In the genomic region with DNA sequence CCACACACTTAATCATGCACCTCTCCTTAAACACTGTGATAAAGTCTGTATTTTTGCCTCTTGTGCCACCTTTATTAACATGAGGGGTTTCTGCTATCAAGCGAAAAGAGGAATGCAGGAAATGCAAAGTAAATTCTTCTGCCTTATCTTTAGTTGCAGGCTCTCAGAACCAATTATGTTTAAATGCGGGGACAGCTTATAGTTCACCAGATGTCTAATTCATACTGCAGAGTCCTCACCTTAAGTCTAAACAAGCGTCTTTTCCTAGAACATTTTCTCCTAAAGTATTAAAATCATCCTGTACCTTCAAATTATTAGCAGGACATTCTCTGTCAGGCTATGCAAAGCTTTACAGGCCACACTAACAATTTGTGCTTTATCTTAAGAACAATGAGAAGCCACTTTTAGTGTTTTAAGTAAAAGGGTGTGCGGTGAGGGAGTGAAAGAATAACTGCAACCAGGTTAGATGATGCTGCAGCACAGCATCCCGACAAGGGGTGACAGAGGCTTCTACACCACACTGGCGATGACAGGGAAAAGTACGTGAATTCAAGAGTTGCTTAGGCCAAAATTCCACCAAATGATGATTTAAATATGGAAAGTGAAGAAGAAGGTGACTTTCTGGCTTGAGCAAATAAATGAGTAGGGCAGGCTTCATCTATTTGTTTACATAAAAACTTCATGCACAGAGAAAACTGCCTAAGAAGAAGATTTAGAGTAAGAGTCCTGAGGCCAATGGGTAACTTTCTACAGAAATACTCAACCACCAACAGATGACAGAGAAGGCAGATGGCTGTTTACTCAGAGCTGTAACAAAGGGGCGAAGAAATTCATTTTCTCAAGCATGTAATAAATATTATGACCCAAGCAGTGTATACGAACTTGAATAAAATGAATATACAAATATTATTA, we compare ENCODE assay signal across 1 cellular context.
TF ChIP-seq lines count a peak whose summit lies in the region.

No MANE protein-coding gene starts in this region.

TF ChIP-seq in IMR-90, 13 proteins besides CTCF, POLR2A, EP300 and RAD21 (continued from another document):
- TF ChIP-seq MAFK (IDR thresholded peaks at IDR 0.05; ENCODE audit: low read depth, low read length) (no peak), SMC3 (IDR thresholded peaks at IDR 0.05; ENCODE audit: low read depth, low read length) (no peak), CHD1 (IDR thresholded peaks at IDR 0.05; ENCODE audit: low read depth, low read length) (no peak), RFX5 (IDR thresholded peaks at IDR 0.05; ENCODE audit: low read depth, low read length) (no peak), MAZ (IDR thresholded peaks at IDR 0.05; ENCODE audit: borderline replicate concordance, low read depth, low read length) (no peak), NFE2L2 (IDR thresholded peaks at IDR 0.05; ENCODE audit: low read depth, low read length) (no peak), BHLHE40 (IDR thresholded peaks at IDR 0.05; ENCODE audit: low read depth, low read length) (no peak)
- TF ChIP-seq, protein P1, sequence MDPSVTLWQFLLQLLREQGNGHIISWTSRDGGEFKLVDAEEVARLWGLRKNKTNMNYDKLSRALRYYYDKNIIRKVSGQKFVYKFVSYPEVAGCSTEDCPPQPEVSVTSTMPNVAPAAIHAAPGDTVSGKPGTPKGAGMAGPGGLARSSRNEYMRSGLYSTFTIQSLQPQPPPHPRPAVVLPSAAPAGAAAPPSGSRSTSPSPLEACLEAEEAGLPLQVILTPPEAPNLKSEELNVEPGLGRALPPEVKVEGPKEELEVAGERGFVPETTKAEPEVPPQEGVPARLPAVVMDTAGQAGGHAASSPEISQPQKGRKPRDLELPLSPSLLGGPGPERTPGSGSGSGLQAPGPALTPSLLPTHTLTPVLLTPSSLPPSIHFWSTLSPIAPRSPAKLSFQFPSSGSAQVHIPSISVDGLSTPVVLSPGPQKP (IDR thresholded peaks at IDR 0.05; ENCODE audit: borderline replicate concordance, low read depth, low read length), result no peak
